In genomic region chr12:26274441-26275312, GRCh38 we compare ENCODE assay signal across 8 cellular contexts.
DNase-seq lines count a peak whose midpoint lies in the region; ATAC-seq and TF ChIP-seq lines count a peak whose summit lies in the region.

No MANE protein-coding gene starts in this region.

- H3K36me3 ChIP-seq in NT2/D1 (ENCODE audit: insufficient read depth, insufficient read length, low read length) = no peaks in the 10 kb centered on the region
- no peaks in the 10 kb centered on the region for H3K36me3 ChIP-seq in ascending aorta

- in situ Hi-C loops in ACHN (cut with HindIII; ENCODE audit: low pct_ligation_motif_present, low pct_unique_long_range_greater_than_20kb, low sequenced_read_pairs) = no loop called here

- no peaks in the 10 kb centered on the region for H3K4me1 ChIP-seq in NT2/D1 (ENCODE audit: insufficient read depth, insufficient read length)
- peaks cover 6 to 30% of the 10 kb centered on the region in 2 donors for H3K4me1 ChIP-seq in ascending aorta

- H3K9ac ChIP-seq in NT2/D1 (ENCODE audit: insufficient read length, low read depth) = peak overlapping the region; percentile 27

- H3K9me3 ChIP-seq in NT2/D1 (ENCODE audit: insufficient read depth, low read length) (no peaks in the 10 kb centered on the region), ascending aorta (no peaks in the 10 kb centered on the region)

- no peak for TF ChIP-seq CTCF in ascending aorta (IDR thresholded peaks at IDR 0.05)
- peak; percentile 18 for TF ChIP-seq CTCF in retinal pigment epithelial cell (conservative IDR thresholded peaks at IDR 0.05; ENCODE audit: low read depth, low read length)

- intact Hi-C loops in ascending aorta (cut with DNase I) = loop anchor here (1.0 to 10.0 kb wide), 5 partner anchors 78 to 1020 kb away; partner anchors contain the start of gene KRAS

- H3K27me3 ChIP-seq in NT2/D1 (ENCODE audit: insufficient read depth, insufficient read length) (peaks cover 22% of the 10 kb centered on the region), ascending aorta (no peaks in the 10 kb centered on the region)

- no peak overlapping the region for H3K4me3 ChIP-seq in NT2/D1 (ENCODE audit: insufficient read length, low read depth)
- H3K4me3 ChIP-seq in ascending aorta = no peak overlapping the region
- no peak overlapping the region for H3K4me3 ChIP-seq in retinal pigment epithelial cell (ENCODE audit: low read length)

- peak; percentile 95 for ATAC-seq in GM18511 (IDR thresholded peaks at IDR 0.05; ENCODE audit: unreplicated experiment)
- peak; percentile 92 for ATAC-seq in HG02943 (IDR thresholded peaks at IDR 0.05; ENCODE audit: low read depth, unreplicated experiment)

- peak; percentile 100 for DNase-seq in ACHN
- peak; percentile 87 for DNase-seq in NT2/D1 (ENCODE audit: low read depth, low spot score)
- peak; percentile 78 to 96 for DNase-seq in ascending aorta (ENCODE audit: low spot score in 2 of 2)
- DNase-seq in hepatic stellate cell (ENCODE audit: low spot score) = peak; percentile 82
- DNase-seq in retinal pigment epithelial cell (ENCODE audit: low read depth) = peak; percentile 95
- DNase-seq in DMS79 (lab: John Stamatoyannopoulos, UW) = no peak

- peak overlapping the region; percentile 80 to 84 for H3K27ac ChIP-seq in ascending aorta
